Comparison of ENCODE assay signal across 26 cellular contexts in genomic region chr3:14950274-14950673, GRCh38. TPM values are rescaled to one million over a fixed set of nuclear protein-coding genes. Genes with fewer than 3 reads are reported as not detected.
DNase-seq lines count a peak whose midpoint lies in the region; ATAC-seq and TF ChIP-seq lines count a peak whose summit lies in the region.
"Had no signal": no experiment of that assay in that cellular context is flagged by ENCODE, and none has a peak within 500 bp of the region (broad histone marks: within the 10 kb centered on the region; RNA-seq: fewer than 3 reads in every experiment).

No MANE protein-coding gene starts in this region.

- CTCF ChIA-PET in GM10248 (lab: Yijun Ruan, JAX), result interaction anchor here (1.0 to 1.4 kb wide), 2 partner anchors 8 to 39 kb away, joined by 3 read pairs; no protein-coding TSS in a partner anchor

- peaks cover 32% of the 10 kb centered on the region for H3K4me1 ChIP-seq in BLaER1

- TF ChIP-seq CTCF in neural crest cell (conservative IDR thresholded peaks at IDR 0.05) (no peak), dorsolateral prefrontal cortex (IDR thresholded peaks at IDR 0.05 in 54 of 56, conservative IDR thresholded peaks at IDR 0.05 in 2 of 56; ENCODE audit: low read depth in 1 of 56, partially characterized antibody in 56 of 56) (no peak), GM10248 (IDR thresholded peaks at IDR 0.05; ENCODE audit: control extremely low read depth, extremely low read depth, low read depth, missing control alignments) (no peak)

- DNase-seq in NCI-H69 (lab: John Stamatoyannopoulos, UW), result peak; percentile 6
- DNase-seq in dermis blood vessel endothelial cell, result peak; percentile 72
- no peak for DNase-seq in neural crest cell (ENCODE audit: low read depth, low spot score)
- DNase-seq in dorsolateral prefrontal cortex, result no peak
- no peak for DNase-seq in D341Med (ENCODE audit: low spot score)
- DNase-seq in GM10248 (ENCODE audit: extremely low spot score), result no peak
- DNase-seq: activated CD4-positive, alpha-beta T cell treated with anti-CD3 and anti-CD28 coated beads, Interleukin-2, amount 50 U/mL, for 48 hours; activated CD4-positive, CD25-positive, alpha-beta regulatory T cell; activated gamma-delta T cell treated with Interleukin-2 at 50 U/mL for 16 hours; brain microvascular endothelial cell; effector CD4-positive, alpha-beta T cell; EL; foreskin melanocyte; H9; islet precursor cell; Kasumi-1; mucosa of descending colon; NCI-H187 treated with DMSO at 0.1 percent for 48 hours; NCI-H526 treated with DMSO at 0.1 percent for 48 hours; nucleus accumbens; stimulated activated CD4-positive, alpha-beta T cell treated with anti-CD3 and anti-CD28 coated beads, Interleukin-1b, Interleukin-23, amount 100 ng/mL, for 48 hours; substantia nigra had no signal

- H3K4me3 ChIP-seq in BLaER1 (no peak overlapping the region), dorsolateral prefrontal cortex (no peak overlapping the region)
- H3K4me3 ChIP-seq: esophagus muscularis mucosa, mucosa of descending colon had no signal

- H3K9me3 Mint-ChIP-seq in neural crest cell, result no peaks in the 10 kb centered on the region
- H3K9me3 Mint-ChIP-seq in stimulated activated memory B cell treated with anti-CD40 and anti-IgM and Interleukin-4, amounts not matched to agents 10 μg/mL and 1 μg/mL and 100 μg/mL, for 72 hours, result no peaks in the 10 kb centered on the region
- H3K9me3 Mint-ChIP-seq: H9 had no signal

- H3K27ac Mint-ChIP-seq in neural crest cell (ENCODE audit: unreplicated experiment), result no peak overlapping the region
- H3K27ac Mint-ChIP-seq in stimulated activated memory B cell treated with anti-CD40 and anti-IgM and Interleukin-4, amounts not matched to agents 10 μg/mL and 1 μg/mL and 100 μg/mL, for 72 hours, result no peak overlapping the region
- H3K27ac Mint-ChIP-seq: H9 had no signal

- H3K9me3 ChIP-seq in BLaER1, result no peaks in the 10 kb centered on the region
- H3K9me3 ChIP-seq: A549, esophagus muscularis mucosa, mucosa of descending colon had no signal

- H3K4me2 ChIP-seq in BLaER1, result 0 out of 2 replicates have a peak overlapping the region, but pooled peaks have one; percentile 97

- intact Hi-C loops in dorsolateral prefrontal cortex (cut with DNase I), result no loop called here

- H3K27me3 Mint-ChIP-seq in neural crest cell (ENCODE audit: low read depth), result no peaks in the 10 kb centered on the region
- no peaks in the 10 kb centered on the region for H3K27me3 Mint-ChIP-seq in stimulated activated memory B cell treated with anti-CD40 and anti-IgM and Interleukin-4, amounts not matched to agents 10 μg/mL and 1 μg/mL and 100 μg/mL, for 72 hours

- H3K27ac ChIP-seq in BLaER1, result no peak overlapping the region
- H3K27ac ChIP-seq in dorsolateral prefrontal cortex, result peak overlapping the region in 8 of 59 donors; percentile 4 to 100 (median 98)
- H3K27ac ChIP-seq: A549, brain microvascular endothelial cell had no signal

- H3K36me3 ChIP-seq in BLaER1, result peaks cover 41% of the 10 kb centered on the region

- H3K36me3 Mint-ChIP-seq in neural crest cell (ENCODE audit: low read depth), result no peaks in the 10 kb centered on the region
- H3K36me3 Mint-ChIP-seq in stimulated activated memory B cell treated with anti-CD40 and anti-IgM and Interleukin-4, amounts not matched to agents 10 μg/mL and 1 μg/mL and 100 μg/mL, for 72 hours, result peaks cover 6% of the 10 kb centered on the region

- H3K4me3 Mint-ChIP-seq in neural crest cell, result peak overlapping the region; percentile 41
- no peak overlapping the region for H3K4me3 Mint-ChIP-seq in stimulated activated memory B cell treated with anti-CD40 and anti-IgM and Interleukin-4, amounts not matched to agents 10 μg/mL and 1 μg/mL and 100 μg/mL, for 72 hours
- H3K4me3 Mint-ChIP-seq: H9 had no signal

- H4K20me1 ChIP-seq in BLaER1, result peaks cover 73% of the 10 kb centered on the region

- H3K9ac ChIP-seq in BLaER1, result 0 out of 2 replicates have a peak overlapping the region, but pooled peaks have one; percentile 28

- no peak for ATAC-seq in stimulated activated memory B cell treated with anti-CD40 and anti-IgM and Interleukin-4, amounts not matched to agents 10 μg/mL and 1 μg/mL and 100 μg/mL, for 72 hours
- ATAC-seq: A549, mucosa of descending colon had no signal

- POLR2A ChIA-PET in GM10248 (lab: Yijun Ruan, JAX), result no interaction called here

- H3K27me3 ChIP-seq in BLaER1, result no peaks in the 10 kb centered on the region
- H3K27me3 ChIP-seq in dorsolateral prefrontal cortex, result no peaks in the 10 kb centered on the region
- H3K27me3 ChIP-seq: brain microvascular endothelial cell, esophagus muscularis mucosa had no signal

- peaks cover 30% of the 10 kb centered on the region for H3K4me1 Mint-ChIP-seq in neural crest cell
- H3K4me1 Mint-ChIP-seq in stimulated activated memory B cell treated with anti-CD40 and anti-IgM and Interleukin-4, amounts not matched to agents 10 μg/mL and 1 μg/mL and 100 μg/mL, for 72 hours, result peaks cover 55% of the 10 kb centered on the region

RNA-seq across cellular contexts. Expression of gene NR2C2, which starts 2.9 kb away (rescaled TPM):
- total RNA-seq in dermis blood vessel endothelial cell, result 31.0 and 38.4 TPM in 2 replicates
- 34.4 and 37.7 TPM in 2 replicates for total RNA-seq in neural crest cell
- 10 to 100 TPM; 55.4 to 85.3 (median 71.6) TPM for total RNA-seq in dorsolateral prefrontal cortex

Comparison
In these comparisons a context has a peak if more than half of its experiments do, and no peak if none do; other contexts are left out.
1. DNase-seq: peak in NCI-H69 (single experiment) and dermis blood vessel endothelial cell (single experiment); none in neural crest cell (single experiment), dorsolateral prefrontal cortex (0 of 10), D341Med (single experiment) and GM10248 (single experiment).